In the genomic region with DNA sequence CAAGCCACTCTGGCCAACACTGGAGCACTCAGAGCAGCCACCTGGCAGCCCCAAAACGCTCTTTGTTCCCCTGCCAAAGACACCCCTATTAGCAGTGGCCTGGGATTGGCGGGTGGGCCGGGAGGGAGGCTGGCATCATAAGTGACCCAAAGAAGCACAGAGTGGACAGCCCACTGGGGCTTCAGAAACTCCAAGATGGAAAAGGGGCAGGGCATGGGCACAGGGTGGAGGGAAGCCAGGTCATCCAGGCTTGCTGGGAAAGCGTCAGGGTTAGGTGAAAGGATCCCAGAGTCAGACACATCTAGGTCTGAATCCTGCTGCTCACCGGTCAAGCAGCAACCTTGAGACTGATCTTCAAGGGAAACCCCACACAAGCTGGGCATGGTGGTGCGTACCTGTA, we compare ENCODE assay signal across 9 cellular contexts. TPM values are rescaled to one million over a fixed set of nuclear protein-coding genes. Genes with fewer than 3 reads are reported as not detected.
DNase-seq lines count a peak whose midpoint lies in the region; ATAC-seq and TF ChIP-seq lines count a peak whose summit lies in the region.
"Had no signal": no experiment of that assay in that cellular context is flagged by ENCODE, and none has a peak within 500 bp of the region (broad histone marks: within the 10 kb centered on the region; RNA-seq: fewer than 3 reads in every experiment).

No MANE protein-coding gene starts in this region.

- no peak for TF ChIP-seq POLR2A in Peyer's patch (IDR thresholded peaks at IDR 0.05)

- H3K36me3 ChIP-seq in BLaER1 treated with 17β-estradiol and CSF1 and Interleukin-3, amounts not matched to agents 10 nM and 100 nM = no peaks in the 10 kb centered on the region
- no peaks in the 10 kb centered on the region for H3K36me3 ChIP-seq in Peyer's patch
- no peaks in the 10 kb centered on the region for H3K36me3 ChIP-seq in osteoblast (ENCODE audit: insufficient read depth, low read length)

- peak overlapping the region; percentile 45 for H2AFZ ChIP-seq in osteoblast (ENCODE audit: low read length)

- H3K9me3 ChIP-seq in BLaER1 treated with 17β-estradiol and CSF1 and Interleukin-3, amounts not matched to agents 10 nM and 100 nM (replicated peaks in 1 of 11) = no peaks in the 10 kb centered on the region
- H3K9me3 ChIP-seq in Peyer's patch (no peaks in the 10 kb centered on the region), osteoblast (ENCODE audit: low read depth, low read length) (no peaks in the 10 kb centered on the region)

- peaks cover 0 to 97% (median 61%) of the 10 kb centered on the region in 11 experiments; a peak in 20 of 22 replicates for H4K20me1 ChIP-seq in BLaER1 treated with 17β-estradiol and CSF1 and Interleukin-3, amounts not matched to agents 10 nM and 100 nM
- H4K20me1 ChIP-seq in osteoblast (ENCODE audit: insufficient read depth, low read length) = peaks cover 21% of the 10 kb centered on the region

- H3K4me2 ChIP-seq in BLaER1 treated with 17β-estradiol and CSF1 and Interleukin-3, amounts not matched to agents 10 nM and 100 nM = peak overlapping the region; percentile 68 to 88 (median 78)
- H3K4me2 ChIP-seq in osteoblast (ENCODE audit: insufficient read depth, low read length) = peak overlapping the region; percentile 70

- H3K4me3 ChIP-seq in BLaER1 treated with 17β-estradiol and CSF1 and Interleukin-3, amounts not matched to agents 10 nM and 100 nM = no peak overlapping the region
- H3K4me3 ChIP-seq in Peyer's patch (peak overlapping the region in 2 of 4 donors; percentile 2 to 11), osteoblast (ENCODE audit: insufficient read depth, low read length) (no peak overlapping the region)

- peaks cover 46 to 77% (median 64%) of the 10 kb centered on the region in 10 experiments for H3K4me1 ChIP-seq in BLaER1 treated with 17β-estradiol and CSF1 and Interleukin-3, amounts not matched to agents 10 nM and 100 nM
- H3K4me1 ChIP-seq in Peyer's patch = peaks cover 24 to 96% (median 70%) of the 10 kb centered on the region in 4 donors
- H3K4me1 ChIP-seq in osteoblast (ENCODE audit: insufficient read depth, low read length) = peaks cover 30% of the 10 kb centered on the region

- ATAC-seq in HG03045 (IDR thresholded peaks at IDR 0.05; ENCODE audit: unreplicated experiment) = no peak

- DNase-seq in Peyer's patch (no peak), epithelial cell of prostate (ENCODE audit: low read depth, low spot score) (no peak), osteoblast (ENCODE audit: insufficient read length, low spot score, missing footprints) (no peak), NCI-H446 (lab: John Stamatoyannopoulos, UW) (no peak), NCI-H1092 treated with DMSO at 0.1 percent for 48 hours (lab: John Stamatoyannopoulos, UW) (no peak), cerebellum (ENCODE audit: low spot score) (no peak)
- DNase-seq: stimulated activated CD4-positive, alpha-beta T cell treated with anti-CD3 and anti-CD28 coated beads, Interleukin-1b, Interleukin-23, amount 100 ng/mL, for 48 hours had no signal

- TF ChIP-seq CTCF in Peyer's patch (IDR thresholded peaks at IDR 0.05) (no peak), osteoblast (IDR thresholded peaks at IDR 0.05; ENCODE audit: extremely low read depth, low read depth, low read length) (no peak)

- peak overlapping the region in 9 of 11 experiments; percentile 22 to 53 (median 43); a peak in 13 of 22 replicates for H3K9ac ChIP-seq in BLaER1 treated with 17β-estradiol and CSF1 and Interleukin-3, amounts not matched to agents 10 nM and 100 nM

- no peaks in the 10 kb centered on the region for H3K27me3 ChIP-seq in BLaER1 treated with 17β-estradiol and CSF1 and Interleukin-3, amounts not matched to agents 10 nM and 100 nM
- H3K27me3 ChIP-seq in Peyer's patch (no peaks in the 10 kb centered on the region), osteoblast (ENCODE audit: insufficient read depth, low read length) (no peaks in the 10 kb centered on the region)

- H3K27ac ChIP-seq in BLaER1 treated with 17β-estradiol and CSF1 and Interleukin-3, amounts not matched to agents 10 nM and 100 nM = peak overlapping the region in 9 of 11 experiments; percentile 25 to 60 (median 40); a peak in 16 of 22 replicates
- peak overlapping the region; percentile 83 to 99 (median 96) for H3K27ac ChIP-seq in Peyer's patch
- H3K27ac ChIP-seq in epithelial cell of prostate = peak overlapping the region; percentile 98
- peak overlapping the region; percentile 84 for H3K27ac ChIP-seq in osteoblast (ENCODE audit: low read depth, low read length)

- H3K79me2 ChIP-seq in osteoblast (ENCODE audit: insufficient read depth, low read length) = peaks cover 93% of the 10 kb centered on the region

RNA-seq across cellular contexts. Expression of a gene that starts 14.8 kb away (rescaled TPM):
- total RNA-seq in Peyer's patch (100 to 1,000 TPM in 3 of 4 donors, 10 to 100 TPM in 1; 71.8 to 219 (median 122) TPM), osteoblast (18.0 and 20.6 TPM in 2 replicates), cerebellum (6.6 TPM)

RNA-seq across cellular contexts. Expression of a gene that starts 28.3 kb away (rescaled TPM):
- total RNA-seq in Peyer's patch (10 to 100 TPM; 20.6 to 27.3 (median 22.1) TPM), osteoblast (10.1 and 11.5 TPM in 2 replicates), cerebellum (11.0 TPM)

RNA-seq across cellular contexts. Expression of a gene that starts 35.4 kb away (rescaled TPM):
- total RNA-seq in Peyer's patch (1 to 10 TPM in 1 of 4 donors, not detected in 3; 2.5 TPM), osteoblast (2.2 and 3.5 TPM in 2 replicates), cerebellum (3.5 TPM)

RNA-seq across cellular contexts. Expression of a gene that starts 49.1 kb away (rescaled TPM):
- total RNA-seq in Peyer's patch (100 to 1,000 TPM in 1 of 4 donors, 10 to 100 TPM in 3; 39.9 to 119 (median 46.7) TPM), osteoblast (29.5 and 33.7 TPM in 2 replicates), cerebellum (9.0 TPM)

Comparison
In these comparisons a context has a peak if more than half of its experiments do, and no peak if none do; other contexts are left out.
1. H3K27ac ChIP-seq: peak in every context shown above with its lines; median percentile 98 in epithelial cell of prostate; 96 in Peyer's patch; 84 in osteoblast; 40 in BLaER1 treated with 17β-estradiol and CSF1 and Interleukin-3, amounts not matched to agents 10 nM and 100 nM.